ENCODE assay signal across 19 cellular contexts in the genomic region with DNA sequence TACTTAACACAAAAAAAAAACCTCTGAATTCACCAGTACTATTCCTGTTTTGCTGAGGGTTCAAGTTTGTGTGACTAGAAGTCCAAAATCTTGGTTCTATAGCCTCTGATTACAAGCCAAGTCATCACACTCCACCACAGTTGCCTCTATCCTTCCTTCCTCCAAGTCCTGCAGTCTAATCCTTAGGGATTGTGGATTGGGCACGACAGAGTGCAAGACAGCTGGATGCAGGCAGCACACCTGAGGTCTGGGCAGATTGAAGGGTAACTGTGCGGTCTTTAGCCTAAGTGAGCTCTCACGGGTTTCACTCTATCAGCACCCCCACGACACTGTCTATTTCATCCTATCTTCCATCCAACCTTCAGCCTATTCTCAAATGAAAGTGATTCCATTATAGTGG.
DNase-seq lines count a peak whose midpoint lies in the region; ATAC-seq lines count a peak whose summit lies in the region.
"Had no signal": no experiment of that assay in that cellular context is flagged by ENCODE, and none has a peak within 500 bp of the region (broad histone marks: within the 10 kb centered on the region; RNA-seq: fewer than 3 reads in every experiment).

No MANE protein-coding gene starts in this region.

- no peaks in the 10 kb centered on the region for H3K9me3 Mint-ChIP-seq in CD4-positive, CD25-positive, alpha-beta regulatory T cell
- no peaks in the 10 kb centered on the region for H3K9me3 Mint-ChIP-seq in immature natural killer cell
- H3K9me3 Mint-ChIP-seq in activated T-helper 1 cell treated with anti-CD3 and anti-CD28 coated beads, Interleukin-12 subunit alpha, Interleukin-12 subunit beta, Interleukin-2, Interleukin-4 antibody, amounts not matched to agents 30 ng/mL and 10 ng/mL and 1 ng/mL, durations not matched to agents 14 hours and 24 hours and 36 hours = peaks cover under 1% of the 10 kb centered on the region
- H3K9me3 Mint-ChIP-seq: CD4-positive, alpha-beta memory T cell had no signal

- H3K36me3 ChIP-seq in CD4-positive, CD25-positive, alpha-beta regulatory T cell (ENCODE audit: control insufficient read depth, insufficient read depth, low read length) = no peaks in the 10 kb centered on the region
- H3K36me3 ChIP-seq: BE2C; BLaER1 treated with 17β-estradiol and CSF1 and Interleukin-3, amounts not matched to agents 10 nM and 100 nM had no signal

- no peak overlapping the region for H3K4me3 Mint-ChIP-seq in CD4-positive, CD25-positive, alpha-beta regulatory T cell
- no peak overlapping the region for H3K4me3 Mint-ChIP-seq in immature natural killer cell
- H3K4me3 Mint-ChIP-seq in activated T-helper 1 cell treated with anti-CD3 and anti-CD28 coated beads, Interleukin-12 subunit alpha, Interleukin-12 subunit beta, Interleukin-2, Interleukin-4 antibody, amounts not matched to agents 30 ng/mL and 10 ng/mL and 1 ng/mL, durations not matched to agents 14 hours and 24 hours and 36 hours = no peak overlapping the region
- H3K4me3 Mint-ChIP-seq: CD14-positive monocyte; CD4-positive, alpha-beta memory T cell had no signal

- intact Hi-C loops in activated T-helper 1 cell treated with anti-CD3 and anti-CD28 coated beads, Interleukin-12 subunit alpha, Interleukin-12 subunit beta, Interleukin-2, Interleukin-4 antibody, amounts not matched to agents 30 ng/mL and 10 ng/mL and 1 ng/mL, durations not matched to agents 14 hours and 24 hours and 36 hours (cut with micrococcal nuclease) = no loop called here

- no peak for DNase-seq in CD4-positive, CD25-positive, alpha-beta regulatory T cell
- DNase-seq in NCI-H69 (lab: John Stamatoyannopoulos, UW) (peak; percentile 30), ecto neural progenitor cell (ENCODE audit: low spot score) (peak; percentile 26), immature natural killer cell (no peak), AG20443 (ENCODE audit: low spot score) (no peak), H4 (ENCODE audit: low spot score) (no peak)
- no peak for DNase-seq in activated T-helper 1 cell treated with anti-CD3 and anti-CD28 coated beads, Interleukin-12 subunit alpha, Interleukin-12 subunit beta, Interleukin-2, Interleukin-4 antibody, amounts not matched to agents 30 ng/mL and 10 ng/mL and 1 ng/mL, durations not matched to agents 14 hours and 24 hours and 36 hours (ENCODE audit: low spot score)
- DNase-seq: AML-193; BE2C; Calu3; CD4-positive, alpha-beta memory T cell; COR-L47; DMS53; DND-41; GOT3; H7; HCEC 1CT had no signal

- no peaks in the 10 kb centered on the region for H3K9me3 ChIP-seq in CD4-positive, CD25-positive, alpha-beta regulatory T cell (ENCODE audit: control insufficient read depth in 2 of 2, low read length in 2 of 2)
- H3K9me3 ChIP-seq: BE2C had no signal

- no peak overlapping the region for H3K4me3 ChIP-seq in CD4-positive, CD25-positive, alpha-beta regulatory T cell (ENCODE audit: low read depth, low read length)
- H3K4me3 ChIP-seq: BLaER1 treated with 17β-estradiol and CSF1 and Interleukin-3, amounts not matched to agents 10 nM and 100 nM had no signal

- no peak overlapping the region for H3K27ac ChIP-seq in CD4-positive, CD25-positive, alpha-beta regulatory T cell (ENCODE audit: insufficient read depth, low read length, poor library complexity, severe bottlenecking)

- H3K27me3 ChIP-seq in CD4-positive, CD25-positive, alpha-beta regulatory T cell (ENCODE audit: control insufficient read depth, insufficient read depth, low read length) = no peaks in the 10 kb centered on the region
- H3K27me3 ChIP-seq: BE2C; BLaER1 treated with 17β-estradiol and CSF1 and Interleukin-3, amounts not matched to agents 10 nM and 100 nM had no signal

- no peak for ATAC-seq in CD4-positive, CD25-positive, alpha-beta regulatory T cell (ENCODE audit: low read depth in 2 of 2)

- H3K36me3 Mint-ChIP-seq in CD4-positive, CD25-positive, alpha-beta regulatory T cell = no peaks in the 10 kb centered on the region
- peaks cover 7 to 26% (median 16%) of the 10 kb centered on the region in 3 donors for H3K36me3 Mint-ChIP-seq in immature natural killer cell
- no peaks in the 10 kb centered on the region for H3K36me3 Mint-ChIP-seq in activated T-helper 1 cell treated with anti-CD3 and anti-CD28 coated beads, Interleukin-12 subunit alpha, Interleukin-12 subunit beta, Interleukin-2, Interleukin-4 antibody, amounts not matched to agents 30 ng/mL and 10 ng/mL and 1 ng/mL, durations not matched to agents 14 hours and 24 hours and 36 hours (ENCODE audit: low read depth)

- H3K27me3 Mint-ChIP-seq in CD4-positive, CD25-positive, alpha-beta regulatory T cell = no peaks in the 10 kb centered on the region
- H3K27me3 Mint-ChIP-seq in immature natural killer cell (ENCODE audit: low read depth in 3 of 3) = no peaks in the 10 kb centered on the region
- H3K27me3 Mint-ChIP-seq in activated T-helper 1 cell treated with anti-CD3 and anti-CD28 coated beads, Interleukin-12 subunit alpha, Interleukin-12 subunit beta, Interleukin-2, Interleukin-4 antibody, amounts not matched to agents 30 ng/mL and 10 ng/mL and 1 ng/mL, durations not matched to agents 14 hours and 24 hours and 36 hours (ENCODE audit: insufficient read depth) = peaks cover 7% of the 10 kb centered on the region
- H3K27me3 Mint-ChIP-seq: CD4-positive, alpha-beta memory T cell had no signal

- H3K4me1 Mint-ChIP-seq in CD4-positive, CD25-positive, alpha-beta regulatory T cell = peaks cover 0 to 17% (median 8%) of the 10 kb centered on the region in 4 donors
- peaks cover 49 to 71% of the 10 kb centered on the region in 2 donors for H3K4me1 Mint-ChIP-seq in immature natural killer cell
- peaks cover 17% of the 10 kb centered on the region for H3K4me1 Mint-ChIP-seq in activated T-helper 1 cell treated with anti-CD3 and anti-CD28 coated beads, Interleukin-12 subunit alpha, Interleukin-12 subunit beta, Interleukin-2, Interleukin-4 antibody, amounts not matched to agents 30 ng/mL and 10 ng/mL and 1 ng/mL, durations not matched to agents 14 hours and 24 hours and 36 hours (ENCODE audit: low read depth)

- peak overlapping the region in 2 of 3 donors; percentile 15 to 87 for H3K27ac Mint-ChIP-seq in CD4-positive, CD25-positive, alpha-beta regulatory T cell
- H3K27ac Mint-ChIP-seq in immature natural killer cell = peak overlapping the region; percentile 3 to 77 (median 50)
- no peak overlapping the region for H3K27ac Mint-ChIP-seq in activated T-helper 1 cell treated with anti-CD3 and anti-CD28 coated beads, Interleukin-12 subunit alpha, Interleukin-12 subunit beta, Interleukin-2, Interleukin-4 antibody, amounts not matched to agents 30 ng/mL and 10 ng/mL and 1 ng/mL, durations not matched to agents 14 hours and 24 hours and 36 hours
- H3K27ac Mint-ChIP-seq: CD14-positive monocyte had no signal

- H3K4me1 ChIP-seq in CD4-positive, CD25-positive, alpha-beta regulatory T cell (ENCODE audit: control insufficient read depth, insufficient read depth, low read length, poor library complexity, severe bottlenecking) = no peaks in the 10 kb centered on the region
- H3K4me1 ChIP-seq: BE2C had no signal

Comparison
In these comparisons a context has a peak if more than half of its experiments do, and no peak if none do; other contexts are left out.
1. DNase-seq: peak in NCI-H69 (single experiment) and ecto neural progenitor cell (single experiment); none in CD4-positive, CD25-positive, alpha-beta regulatory T cell (0 of 3), immature natural killer cell (0 of 3), activated T-helper 1 cell treated with anti-CD3 and anti-CD28 coated beads, Interleukin-12 subunit alpha, Interleukin-12 subunit beta, Interleukin-2, Interleukin-4 antibody, amounts not matched to agents 30 ng/mL and 10 ng/mL and 1 ng/mL, durations not matched to agents 14 hours and 24 hours and 36 hours (single experiment), AG20443 (single experiment) and H4 (single experiment).